ENCODE assay signal across 18 cellular contexts in the genomic region with DNA sequence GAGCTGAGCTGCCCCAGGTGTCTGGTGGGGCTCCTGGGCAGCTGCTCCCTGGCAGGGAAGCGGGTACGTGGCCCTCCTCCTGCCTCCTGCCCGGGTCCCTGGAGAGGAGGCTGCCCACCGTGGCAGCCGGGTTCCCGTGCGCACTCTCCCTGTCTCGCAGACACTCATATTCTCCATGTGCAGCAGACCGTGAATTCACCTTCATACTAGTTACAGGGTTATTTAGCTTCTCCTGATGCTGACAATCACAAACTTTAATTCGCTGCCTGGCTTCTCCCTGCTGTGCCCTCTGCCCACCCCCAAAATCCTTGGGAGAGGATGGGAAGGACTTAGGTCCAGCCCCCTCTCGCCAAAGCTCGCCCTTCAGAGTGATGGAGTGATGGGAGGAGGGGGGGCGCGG.
DNase-seq lines count a peak whose midpoint lies in the region; ATAC-seq and TF ChIP-seq lines count a peak whose summit lies in the region.
"Had no signal": no experiment of that assay in that cellular context is flagged by ENCODE, and none has a peak within 500 bp of the region (broad histone marks: within the 10 kb centered on the region; RNA-seq: fewer than 3 reads in every experiment).

No MANE protein-coding gene starts in this region.

- H3K9ac ChIP-seq in mammary epithelial cell (ENCODE audit: insufficient read depth, low read length), result no peak overlapping the region

- no peaks in the 10 kb centered on the region for H3K79me2 ChIP-seq in mammary epithelial cell (ENCODE audit: insufficient read depth, low read length)

- dilution Hi-C loops in mammary epithelial cell (cut with HindIII; ENCODE audit: low sequenced_read_pairs), result no loop called here

- H3K27me3 Mint-ChIP-seq in activated T-helper 2 cell treated with anti-CD3 and anti-CD28 coated beads, Interferon-gamma antibody, Interleukin-2, Interleukin-4, amounts not matched to agents 10 μg/mL and 5 μg/mL and 100 μg/mL, durations not matched to agents 14 hours and 24 hours and 36 hours (ENCODE audit: low read depth), result peaks cover 15% of the 10 kb centered on the region

- peaks cover 12% of the 10 kb centered on the region for H3K4me1 Mint-ChIP-seq in activated T-helper 2 cell treated with anti-CD3 and anti-CD28 coated beads, Interferon-gamma antibody, Interleukin-2, Interleukin-4, amounts not matched to agents 10 μg/mL and 5 μg/mL and 100 μg/mL, durations not matched to agents 14 hours and 24 hours and 36 hours (ENCODE audit: low read depth)
- H3K4me1 Mint-ChIP-seq: CD14-positive monocyte had no signal

- H3K4me3 Mint-ChIP-seq in activated T-helper 2 cell treated with anti-CD3 and anti-CD28 coated beads, Interferon-gamma antibody, Interleukin-2, Interleukin-4, amounts not matched to agents 10 μg/mL and 5 μg/mL and 100 μg/mL, durations not matched to agents 14 hours and 24 hours and 36 hours (ENCODE audit: low read depth), result no peak overlapping the region
- H3K4me3 Mint-ChIP-seq: CD14-positive monocyte had no signal

- no peak for TF ChIP-seq CTCF in breast epithelium (IDR thresholded peaks at IDR 0.05)
- TF ChIP-seq CTCF in mammary epithelial cell (conservative IDR thresholded peaks at IDR 0.05 in 1 of 2, IDR thresholded peaks at IDR 0.05 in 1 of 2; ENCODE audit: extremely low read depth in 1 of 2, insufficient read depth in 1 of 2, low read depth in 1 of 2, low read length in 2 of 2), result no peak
- no peak for TF ChIP-seq CTCF in suprapubic skin (IDR thresholded peaks at IDR 0.05)

- no peaks in the 10 kb centered on the region for H3K27me3 ChIP-seq in breast epithelium
- no peaks in the 10 kb centered on the region for H3K27me3 ChIP-seq in mammary epithelial cell (ENCODE audit: insufficient read depth, low read length)
- peaks cover 3% of the 10 kb centered on the region for H3K27me3 ChIP-seq in suprapubic skin

- no peak for TF ChIP-seq EP300 in suprapubic skin (IDR thresholded peaks at IDR 0.05)

- in situ Hi-C loops in mammary epithelial cell (cut with MboI; ENCODE audit: low sequenced_read_pairs in 2 of 2), result no loop called here

- H3K36me3 ChIP-seq in breast epithelium (no peaks in the 10 kb centered on the region), mammary epithelial cell (ENCODE audit: insufficient read depth, low read length) (no peaks in the 10 kb centered on the region), suprapubic skin (peaks cover 12% of the 10 kb centered on the region)
- H3K36me3 ChIP-seq: HAP-1 had no signal

- 97% methylated on average over 9 of the region's 14 CpGs for WGBS in mammary epithelial cell (ENCODE audit: low coverage, missing lambda C conversion rate)
- 92% methylated on average over 14 of the region's 14 CpGs for WGBS in suprapubic skin

- no peak overlapping the region for H3K27ac Mint-ChIP-seq in activated T-helper 2 cell treated with anti-CD3 and anti-CD28 coated beads, Interferon-gamma antibody, Interleukin-2, Interleukin-4, amounts not matched to agents 10 μg/mL and 5 μg/mL and 100 μg/mL, durations not matched to agents 14 hours and 24 hours and 36 hours
- H3K27ac Mint-ChIP-seq: CD14-positive monocyte had no signal

- no peak for ATAC-seq in GM19023 (IDR thresholded peaks at IDR 0.05; ENCODE audit: unreplicated experiment)
- ATAC-seq: A549, Right ventricle myocardium inferior had no signal

- DNase-seq in breast epithelium (ENCODE audit: low spot score in 2 of 2), result no peak
- DNase-seq in mammary epithelial cell, result no peak
- peak; percentile 28 for DNase-seq in NCI-H2107 (lab: John Stamatoyannopoulos, UW)
- peak; percentile 93 for DNase-seq in NCI-H510A treated with DMSO at 0.1 percent for 48 hours (lab: John Stamatoyannopoulos, UW)
- no peak for DNase-seq in suprapubic skin (ENCODE audit: low spot score in 2 of 2)
- DNase-seq in activated T-helper 2 cell treated with anti-CD3 and anti-CD28 coated beads, Interferon-gamma antibody, Interleukin-2, Interleukin-4, amounts not matched to agents 10 μg/mL and 5 μg/mL and 100 μg/mL, durations not matched to agents 14 hours and 24 hours and 36 hours (ENCODE audit: low spot score), result no peak
- DNase-seq in SIG-M5 (lab: John Stamatoyannopoulos, UW), result no peak
- DNase-seq: DMS153, MV-4-11, NCI-H187 treated with DMSO at 0.1 percent for 48 hours, NCI-H226, NCI-H82 had no signal

- H3K4me2 ChIP-seq in mammary epithelial cell (ENCODE audit: insufficient read depth, low read depth, low read length), result no peak overlapping the region
- H3K4me2 ChIP-seq: A549 had no signal

- H4K20me1 ChIP-seq in mammary epithelial cell (ENCODE audit: insufficient read depth, low read length), result no peaks in the 10 kb centered on the region

- H3K27ac ChIP-seq in breast epithelium (peak overlapping the region; percentile 38 to 61), mammary epithelial cell (ENCODE audit: insufficient read depth, low read depth, low read length) (no peak overlapping the region), suprapubic skin (peak overlapping the region; percentile 92)
- H3K27ac ChIP-seq: A549, SK-N-MC had no signal

- intact Hi-C loops in breast epithelium (cut with DNase I; ENCODE audit: low total_unique reads) (no loop called here), mammary epithelial cell (cut with micrococcal nuclease) (no loop called here)
- intact Hi-C loops in activated T-helper 2 cell treated with anti-CD3 and anti-CD28 coated beads, Interferon-gamma antibody, Interleukin-2, Interleukin-4, amounts not matched to agents 10 μg/mL and 5 μg/mL and 100 μg/mL, durations not matched to agents 14 hours and 24 hours and 36 hours (cut with micrococcal nuclease), result no loop called here

- CTCF ChIA-PET in mammary epithelial cell (lab: Charles Lee; ENCODE audit: low non-redundant PET), result no interaction called here

- H3K9me3 Mint-ChIP-seq in activated T-helper 2 cell treated with anti-CD3 and anti-CD28 coated beads, Interferon-gamma antibody, Interleukin-2, Interleukin-4, amounts not matched to agents 10 μg/mL and 5 μg/mL and 100 μg/mL, durations not matched to agents 14 hours and 24 hours and 36 hours, result no peaks in the 10 kb centered on the region

- H3K4me1 ChIP-seq in breast epithelium, result peaks cover 0 to 11% of the 10 kb centered on the region in 2 donors
- H3K4me1 ChIP-seq in mammary epithelial cell (ENCODE audit: insufficient read depth, low read length), result peaks cover 4% of the 10 kb centered on the region
- peaks cover 45% of the 10 kb centered on the region for H3K4me1 ChIP-seq in suprapubic skin
- H3K4me1 ChIP-seq: A549 had no signal

- H3K4me3 ChIP-seq in breast epithelium, result no peak overlapping the region
- H3K4me3 ChIP-seq in mammary epithelial cell (replicated peaks in 1 of 3; ENCODE audit: insufficient read depth in 1 of 3, low read depth in 2 of 3, low read length in 3 of 3), result no peak overlapping the region
- H3K4me3 ChIP-seq in suprapubic skin, result no peak overlapping the region
- H3K4me3 ChIP-seq: A549, HAP-1, SK-N-MC had no signal

- no peaks in the 10 kb centered on the region for H3K36me3 Mint-ChIP-seq in activated T-helper 2 cell treated with anti-CD3 and anti-CD28 coated beads, Interferon-gamma antibody, Interleukin-2, Interleukin-4, amounts not matched to agents 10 μg/mL and 5 μg/mL and 100 μg/mL, durations not matched to agents 14 hours and 24 hours and 36 hours (ENCODE audit: low read depth)
- H3K36me3 Mint-ChIP-seq: CD14-positive monocyte had no signal

- no peak overlapping the region for H2AFZ ChIP-seq in mammary epithelial cell (ENCODE audit: low read depth, low read length)

- H3K9me3 ChIP-seq in breast epithelium (no peaks in the 10 kb centered on the region), mammary epithelial cell (replicated peaks; ENCODE audit: insufficient read depth, low read length) (no peaks in the 10 kb centered on the region), suprapubic skin (no peaks in the 10 kb centered on the region)
- H3K9me3 ChIP-seq: A549, HAP-1 had no signal

- BruUV-seq in mammary epithelial cell (replicated peaks; lab: Mats Ljungman, UMichigan), result no TSS peak

- no peak for TF ChIP-seq POLR2A in breast epithelium (IDR thresholded peaks at IDR 0.05)
- TF ChIP-seq POLR2A in suprapubic skin (IDR thresholded peaks at IDR 0.05), result no peak

Comparison
In these comparisons a context has a peak if more than half of its experiments do, and no peak if none do; other contexts are left out.
1. DNase-seq: peak in NCI-H2107 (single experiment) and NCI-H510A treated with DMSO at 0.1 percent for 48 hours (single experiment); none in breast epithelium (0 of 2), mammary epithelial cell (single experiment), suprapubic skin (0 of 2), activated T-helper 2 cell treated with anti-CD3 and anti-CD28 coated beads, Interferon-gamma antibody, Interleukin-2, Interleukin-4, amounts not matched to agents 10 μg/mL and 5 μg/mL and 100 μg/mL, durations not matched to agents 14 hours and 24 hours and 36 hours (single experiment) and SIG-M5 (single experiment).